ENCODE assay signal across 31 cellular contexts in genomic region chr5:158172005-158172404, GRCh38.
"Had no signal": no experiment of that assay in that cellular context is flagged by ENCODE, and none has a peak within 500 bp of the region (broad histone marks: within the 10 kb centered on the region; RNA-seq: fewer than 3 reads in every experiment).

No MANE protein-coding gene starts in this region.

- H3K36me3 ChIP-seq: neutrophil, pancreas, prostate gland, right atrium auricular region, right lobe of liver, sigmoid colon, spleen, thoracic aorta, thyroid gland, tibial nerve, upper lobe of left lung, vagina had no signal

- H3K9me3 Mint-ChIP-seq: naive B cell; naive thymus-derived CD8-positive, alpha-beta T cell; natural killer cell treated with Interleukin-12 subunit alpha and Interleukin-12 subunit beta and Interleukin-15 and Interleukin-18, amount 100 ng/mL, for 72 hours; nephron progenitor cell; neural crest cell; stimulated activated memory B cell treated with anti-CD40 and anti-IgM and Interleukin-4, amounts not matched to agents 10 μg/mL and 1 μg/mL and 100 μg/mL, for 72 hours; stimulated activated naive CD8-positive, alpha-beta T cell treated with anti-CD3 and anti-CD28 coated beads, Interleukin-15, amount 100 ng/mL, for 72 hours had no signal

- H3K4me1 Mint-ChIP-seq: stimulated activated naive CD8-positive, alpha-beta T cell treated with anti-CD3 and anti-CD28 coated beads, Interleukin-15, amount 100 ng/mL, for 72 hours had no signal

- H3K27ac ChIP-seq: neutrophil, pancreas, prostate gland, right atrium auricular region, right lobe of liver, sigmoid colon, spleen, thoracic aorta, thyroid gland, tibial nerve, upper lobe of left lung, vagina had no signal

- H3K36me3 Mint-ChIP-seq: naive B cell; naive thymus-derived CD8-positive, alpha-beta T cell; natural killer cell treated with Interleukin-12 subunit alpha and Interleukin-12 subunit beta and Interleukin-15 and Interleukin-18, amount 100 ng/mL, for 72 hours; stimulated activated memory B cell treated with anti-CD40 and anti-IgM and Interleukin-4, amounts not matched to agents 10 μg/mL and 1 μg/mL and 100 μg/mL, for 72 hours had no signal

- H3K9me3 ChIP-seq: neutrophil, pancreas, prostate gland, right atrium auricular region, right lobe of liver, sigmoid colon, spleen, thoracic aorta, thyroid gland, tibial nerve, upper lobe of left lung, vagina had no signal

- FAIRE-seq: pancreas, urothelium cell line had no signal

- DNase-seq: naive B cell; naive thymus-derived CD8-positive, alpha-beta T cell; nephron progenitor cell; nucleus accumbens; pancreas; retina; right lobe of liver; sigmoid colon; spleen; stimulated activated CD4-positive, alpha-beta T cell treated with anti-CD3 and anti-CD28 coated beads, Interleukin-12 subunit alpha, Interleukin-12 subunit beta, amount 100 ng/mL, for 4 hours; stimulated activated CD4-positive, alpha-beta T cell treated with anti-CD3 and anti-CD28 coated beads, Interleukin-1b, Interleukin-23, amount 100 ng/mL, for 48 hours; stimulated activated CD4-positive, alpha-beta T cell treated with anti-CD3 and anti-CD28 coated beads, Interleukin-4, amount 100 ng/mL, for 1 hour; stimulated activated CD4-positive, alpha-beta T cell treated with anti-CD3 and anti-CD28 coated beads, Interleukin-4, amount 100 ng/mL, for 4 hours; stimulated activated CD8-positive, alpha-beta memory T cell treated with anti-CD3 and anti-CD28 coated beads, Interleukin-4, amount 100 ng/mL, for 48 hours; stimulated activated naive CD4-positive, alpha-beta T cell; stimulated activated naive CD8-positive, alpha-beta T cell treated with anti-CD3 and anti-CD28 coated beads, Interleukin-15, amount 100 ng/mL, for 72 hours; stimulated activated naive CD8-positive, alpha-beta T cell treated with anti-CD3 and anti-CD28 coated beads, Interleukin-15, Interleukin-2, amounts not matched to agents 100 U/mL and 50 U/mL, for 24 hours; thyroid gland; trophoblast cell; upper lobe of left lung had no signal

- H3K4me1 ChIP-seq: pancreas, right lobe of liver, thyroid gland had no signal

- H3K27me3 Mint-ChIP-seq: stimulated activated memory B cell treated with anti-CD40 and anti-IgM and Interleukin-4, amounts not matched to agents 10 μg/mL and 1 μg/mL and 100 μg/mL, for 72 hours; stimulated activated naive CD8-positive, alpha-beta T cell treated with anti-CD3 and anti-CD28 coated beads, Interleukin-15, amount 100 ng/mL, for 72 hours had no signal

- H3K27ac Mint-ChIP-seq: naive thymus-derived CD8-positive, alpha-beta T cell; natural killer cell treated with Interleukin-12 subunit alpha and Interleukin-12 subunit beta and Interleukin-15 and Interleukin-18, amount 100 ng/mL, for 72 hours; nephron progenitor cell; stimulated activated memory B cell treated with anti-CD40 and anti-IgM and Interleukin-4, amounts not matched to agents 10 μg/mL and 1 μg/mL and 100 μg/mL, for 72 hours; stimulated activated naive CD8-positive, alpha-beta T cell treated with anti-CD3 and anti-CD28 coated beads, Interleukin-15, amount 100 ng/mL, for 72 hours had no signal

- H3K4me3 ChIP-seq: pancreas, prostate gland, right atrium auricular region, right lobe of liver, sigmoid colon, smooth muscle cell, spleen, thoracic aorta, thyroid gland, tibial nerve, upper lobe of left lung, vagina had no signal

- ATAC-seq: naive thymus-derived CD8-positive, alpha-beta T cell; natural killer cell treated with Interleukin-12 subunit alpha and Interleukin-12 subunit beta and Interleukin-15 and Interleukin-18, amount 100 ng/mL, for 72 hours; pancreas; right lobe of liver; stimulated activated memory B cell treated with anti-CD40 and anti-IgM and Interleukin-4, amounts not matched to agents 10 μg/mL and 1 μg/mL and 100 μg/mL, for 72 hours; stimulated activated naive CD8-positive, alpha-beta T cell treated with anti-CD3 and anti-CD28 coated beads, Interleukin-15, amount 100 ng/mL, for 72 hours; stimulated activated naive CD8-positive, alpha-beta T cell treated with anti-CD3 and anti-CD28 coated beads, Interleukin-15, Interleukin-2, amounts not matched to agents 100 U/mL and 50 U/mL, for 24 hours had no signal

- H3K4me3 Mint-ChIP-seq: naive thymus-derived CD8-positive, alpha-beta T cell; natural killer cell treated with Interleukin-12 subunit alpha and Interleukin-12 subunit beta and Interleukin-15 and Interleukin-18, amount 100 ng/mL, for 72 hours; nephron progenitor cell; neural crest cell; stimulated activated memory B cell treated with anti-CD40 and anti-IgM and Interleukin-4, amounts not matched to agents 10 μg/mL and 1 μg/mL and 100 μg/mL, for 72 hours; stimulated activated naive CD8-positive, alpha-beta T cell treated with anti-CD3 and anti-CD28 coated beads, Interleukin-15, amount 100 ng/mL, for 72 hours had no signal

- H3K27me3 ChIP-seq: neutrophil, pancreas, right atrium auricular region, right lobe of liver, sigmoid colon, spleen, thyroid gland, tibial nerve, upper lobe of left lung, vagina had no signal
